In the genomic region with DNA sequence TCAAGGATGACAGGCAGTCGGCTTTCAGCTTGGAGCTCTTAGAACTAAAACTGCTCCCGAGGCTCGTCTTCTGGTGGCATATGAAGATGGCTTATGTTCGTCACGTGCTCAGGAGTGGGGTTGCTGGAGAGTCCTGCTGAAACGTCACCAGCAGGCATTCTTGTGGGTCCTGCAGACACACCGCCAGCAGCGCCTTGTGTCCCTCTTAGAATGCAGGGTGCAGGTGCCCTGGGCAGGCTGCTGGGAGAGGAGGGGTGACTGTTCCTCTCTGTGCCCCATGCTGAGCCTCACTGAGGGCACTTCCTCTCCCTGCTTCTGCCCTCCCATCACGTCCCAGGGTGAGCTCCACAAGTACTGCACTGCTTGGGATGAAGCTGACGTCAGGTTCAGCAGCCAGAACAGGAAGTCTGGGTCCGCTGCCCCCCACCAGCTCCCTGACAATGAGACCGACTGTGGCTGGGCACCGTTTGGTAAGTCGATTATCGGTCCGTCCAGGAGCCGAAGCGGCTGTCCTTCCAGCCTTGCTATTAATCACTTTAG, we compare ENCODE assay signal across 10 cellular contexts. TPM values are rescaled to one million over a fixed set of nuclear protein-coding genes. Genes with fewer than 3 reads are reported as not detected.
DNase-seq lines count a peak whose midpoint lies in the region; ATAC-seq and TF ChIP-seq lines count a peak whose summit lies in the region.
"Had no signal": no experiment of that assay in that cellular context is flagged by ENCODE, and none has a peak within 500 bp of the region (broad histone marks: within the 10 kb centered on the region; RNA-seq: fewer than 3 reads in every experiment).

No MANE protein-coding gene starts in this region.

- peak; percentile 25 for ATAC-seq in GM21528 (IDR thresholded peaks at IDR 0.05; ENCODE audit: low FRiP score, unreplicated experiment)
- no peak for ATAC-seq in GM18870 (IDR thresholded peaks at IDR 0.05; ENCODE audit: unreplicated experiment)

- TF ChIP-seq POLR2A in Peyer's patch (IDR thresholded peaks at IDR 0.05) = no peak

- peak; percentile 64 for DNase-seq in BE2C
- peak; percentile 61 to 74 (median 67) for DNase-seq in Peyer's patch
- peak; percentile 33 for DNase-seq in islet precursor cell
- no peak for DNase-seq in NCI-H2196 (lab: John Stamatoyannopoulos, UW; ENCODE audit: unreplicated experiment)
- DNase-seq in NCI-H2029 treated with DMSO at 0.1 percent for 48 hours (lab: John Stamatoyannopoulos, UW) = no peak
- no peak for DNase-seq in stimulated activated CD4-positive, alpha-beta T cell treated with anti-CD3 and anti-CD28 coated beads, Interleukin-2, amount 100 ng/mL, for 48 hours
- DNase-seq: Calu3 had no signal

- no peaks in the 10 kb centered on the region for H3K27me3 ChIP-seq in BE2C
- H3K27me3 ChIP-seq in Peyer's patch = no peaks in the 10 kb centered on the region

- H3K9me3 ChIP-seq in BE2C (no peaks in the 10 kb centered on the region), Peyer's patch (no peaks in the 10 kb centered on the region)

- H3K4me3 ChIP-seq in BE2C (ENCODE audit: low read depth, low read length) (no peak overlapping the region; the same call in 1 of the 2 replicates), Peyer's patch (peak overlapping the region in 2 of 4 donors; percentile 1 to 12)

- TF ChIP-seq CTCF in BE2C (IDR thresholded peaks at IDR 0.05; ENCODE audit: low read depth, low read length) (no peak), Peyer's patch (IDR thresholded peaks at IDR 0.05) (no peak)

- H3K36me3 ChIP-seq in BE2C (no peaks in the 10 kb centered on the region), Peyer's patch (peaks cover 0 to 37% (median 0%) of the 10 kb centered on the region in 3 donors)

- peak overlapping the region; percentile 50 to 76 (median 68) for H3K27ac ChIP-seq in Peyer's patch

- H3K4me1 ChIP-seq in BE2C (peaks cover 29% of the 10 kb centered on the region), Peyer's patch (peaks cover 6 to 50% (median 13%) of the 10 kb centered on the region in 4 donors)

RNA-seq across cellular contexts. Expression of gene SLC37A1, which starts 20.8 kb away (rescaled TPM):
- polyA plus RNA-seq in BE2C (2012; ENCODE audit: insufficient read depth, insufficient read length, low read depth) = 3.9 TPM
- total RNA-seq in Peyer's patch = 100 to 1,000 TPM in 3 of 4 donors, 10 to 100 TPM in 1; 66.0 to 249 (median 195) TPM

RNA-seq across cellular contexts. Expression of gene RSPH1, which starts 38.4 kb away (rescaled TPM):
- not detected for polyA plus RNA-seq in BE2C (2012; ENCODE audit: insufficient read depth, insufficient read length, low read depth)
- 10 to 100 TPM in 1 of 4 donors, 1 to 10 TPM in 3; 2.5 to 11.0 (median 6.7) TPM for total RNA-seq in Peyer's patch
- total RNA-seq: T-helper 1 cell treated with Interleukin-12 subunit alpha and Interleukin-12 subunit beta and Interleukin-4 antibody, amounts not matched to agents 30 ng/mL and 1 ng/mL, for 36 hours had no signal

Comparison
In these comparisons a context has a peak if more than half of its experiments do, and no peak if none do; other contexts are left out.
1. DNase-seq: peak in BE2C (single experiment), Peyer's patch (3 of 3) and islet precursor cell (single experiment); none in NCI-H2196 (single experiment), NCI-H2029 treated with DMSO at 0.1 percent for 48 hours (single experiment) and stimulated activated CD4-positive, alpha-beta T cell treated with anti-CD3 and anti-CD28 coated beads, Interleukin-2, amount 100 ng/mL, for 48 hours (0 of 2).